ENCODE assay signal across 9 cellular contexts in the genomic region with DNA sequence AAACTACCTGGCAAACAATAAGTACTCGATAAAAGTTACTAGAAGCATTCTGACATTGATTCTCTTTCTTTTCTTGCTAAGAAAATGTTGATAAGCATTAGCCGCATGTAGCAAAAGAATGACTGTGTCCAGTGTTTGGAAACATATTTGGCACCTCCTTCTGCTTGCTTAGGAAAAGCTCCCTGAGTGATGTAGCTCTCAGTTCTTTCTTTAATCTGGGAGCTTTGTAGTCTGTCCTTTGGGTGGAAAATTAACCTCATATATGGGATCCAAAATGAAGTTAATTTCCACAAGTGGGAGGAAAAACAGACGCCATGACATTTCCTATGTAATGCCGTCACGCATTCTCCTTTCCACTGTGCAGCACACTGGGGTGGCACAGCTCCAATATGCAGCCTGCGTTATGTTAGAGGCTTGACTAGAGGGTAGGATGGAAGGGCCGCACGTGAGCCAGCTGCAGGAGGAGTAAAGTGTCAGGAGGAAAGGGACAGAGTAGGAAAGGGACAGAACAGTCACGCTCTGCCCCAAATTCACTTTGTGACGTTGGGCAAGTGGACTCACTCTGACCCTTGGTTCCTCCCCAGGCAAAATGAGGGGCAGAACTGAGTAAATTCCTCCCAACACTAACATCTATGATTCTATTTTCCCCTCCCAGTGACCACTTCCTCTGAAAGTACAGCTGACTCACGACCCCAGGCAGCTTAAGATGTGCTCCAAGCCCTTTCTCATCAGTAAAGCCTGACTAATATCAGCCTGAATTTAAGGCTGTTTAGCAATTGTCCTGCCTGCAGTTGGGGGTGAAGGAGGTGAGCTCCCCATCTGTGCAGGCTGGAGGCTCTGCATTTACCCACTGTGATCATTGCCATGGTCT.
DNase-seq lines count a peak whose midpoint lies in the region; ATAC-seq and TF ChIP-seq lines count a peak whose summit lies in the region.
"Had no signal": no experiment of that assay in that cellular context is flagged by ENCODE, and none has a peak within 500 bp of the region (broad histone marks: within the 10 kb centered on the region; RNA-seq: fewer than 3 reads in every experiment).

No MANE protein-coding gene starts in this region.

- peak overlapping the region; percentile 37 for H3K4me3 Mint-ChIP-seq in type B pancreatic cell
- H3K4me3 Mint-ChIP-seq: neural crest cell had no signal

- H3K4me1 Mint-ChIP-seq in type B pancreatic cell (ENCODE audit: unreplicated experiment) = peaks cover 24% of the 10 kb centered on the region

- TF ChIP-seq POLR2A in heart left ventricle (IDR thresholded peaks at IDR 0.05) = no peak

- H3K9me3 ChIP-seq in heart left ventricle (no peaks in the 10 kb centered on the region), left ventricle myocardium inferior (replicated peaks) (no peaks in the 10 kb centered on the region), RWPE2 (ENCODE audit: severe bottlenecking) (no peaks in the 10 kb centered on the region)

- H3K27ac Mint-ChIP-seq in type B pancreatic cell = peak overlapping the region; percentile 46

- H3K36me3 ChIP-seq in heart left ventricle (no peaks in the 10 kb centered on the region), left ventricle myocardium inferior (no peaks in the 10 kb centered on the region), RWPE2 (ENCODE audit: low read depth) (no peaks in the 10 kb centered on the region)

- H3K27me3 ChIP-seq in heart left ventricle (no peaks in the 10 kb centered on the region), left ventricle myocardium inferior (ENCODE audit: low read depth) (no peaks in the 10 kb centered on the region), RWPE2 (ENCODE audit: insufficient read depth, poor library complexity, severe bottlenecking) (no peaks in the 10 kb centered on the region)

- H3K4me3 ChIP-seq in heart left ventricle (no peak overlapping the region), left ventricle myocardium inferior (no peak overlapping the region), RWPE2 (ENCODE audit: severe bottlenecking) (no peak overlapping the region)

- H3K4me1 ChIP-seq in heart left ventricle (peaks cover 0 to 17% (median 2%) of the 10 kb centered on the region in 12 donors), left ventricle myocardium inferior (peaks cover 29% of the 10 kb centered on the region), RWPE2 (ENCODE audit: insufficient read depth, poor library complexity, severe bottlenecking) (peaks cover 32% of the 10 kb centered on the region)

- no peaks in the 10 kb centered on the region for H3K9me3 Mint-ChIP-seq in type B pancreatic cell
- H3K9me3 Mint-ChIP-seq: neural crest cell had no signal

- WGBS in heart left ventricle, 4 donors = 53 to 68% (median 58%) methylated on average over 11 of the region's 11 CpGs

- peak in 1 of 5 donors; percentile 34 for DNase-seq in heart left ventricle
- DNase-seq in left ventricle myocardium inferior = no peak
- peak; percentile 74 for DNase-seq in RWPE2 (ENCODE audit: low spot score)
- DNase-seq in left ventricle myocardium superior = no peak
- no peak for DNase-seq in type B pancreatic cell (ENCODE audit: extremely low spot score, unreplicated experiment)
- DNase-seq in D341Med (ENCODE audit: low spot score) = no peak
- no peak for DNase-seq in activated naive CD4-positive, alpha-beta T cell treated with Interleukin-2 at 50 U/mL for 16 hours

- no peak for TF ChIP-seq CTCF in heart left ventricle (IDR thresholded peaks at IDR 0.05)
- TF ChIP-seq CTCF in left ventricle myocardium inferior (IDR thresholded peaks at IDR 0.05; ENCODE audit: borderline replicate concordance) = no peak
- no peak for TF ChIP-seq CTCF in RWPE2 (IDR thresholded peaks at IDR 0.05; ENCODE audit: poor library complexity, severe bottlenecking)
- no peak for TF ChIP-seq CTCF in type B pancreatic cell (conservative IDR thresholded peaks at IDR 0.05)

- peak in 3 of 4 donors; percentile 19 to 54 (median 37) for ATAC-seq in heart left ventricle
- peak; percentile 91 for ATAC-seq in RWPE2 (ENCODE audit: low read depth)
- peak; percentile 41 for ATAC-seq in left ventricle myocardium superior
- no peak for ATAC-seq in GM21360 (IDR thresholded peaks at IDR 0.05; ENCODE audit: unreplicated experiment)

- no peaks in the 10 kb centered on the region for H3K36me3 Mint-ChIP-seq in type B pancreatic cell

- H3K27me3 Mint-ChIP-seq in type B pancreatic cell = no peaks in the 10 kb centered on the region

- intact Hi-C loops in heart left ventricle (cut with DNase I) (loop anchor here in 1 of 10 donors (5.0 kb wide), 1 partner anchor 1135 kb away; no protein-coding TSS in a partner anchor), left ventricle myocardium inferior (cut with micrococcal nuclease) (no loop called here), left ventricle myocardium superior (cut with micrococcal nuclease) (no loop called here)

- H3K27ac ChIP-seq in heart left ventricle = peak overlapping the region in 2 of 12 donors; percentile 55 to 68
- no peak overlapping the region for H3K27ac ChIP-seq in left ventricle myocardium inferior (replicated peaks)
- peak overlapping the region; percentile 95 for H3K27ac ChIP-seq in RWPE2 (ENCODE audit: poor library complexity, severe bottlenecking)
